ENCODE assay signal across 9 cellular contexts in genomic region chr5:97183930-97184213, GRCh38. TPM values are rescaled to one million over a fixed set of nuclear protein-coding genes. Genes with fewer than 3 reads are reported as not detected.
DNase-seq lines count a peak whose midpoint lies in the region; ATAC-seq, FAIRE-seq and TF ChIP-seq lines count a peak whose summit lies in the region.
"Had no signal": no experiment of that assay in that cellular context is flagged by ENCODE, and none has a peak within 500 bp of the region (broad histone marks: within the 10 kb centered on the region; RNA-seq: fewer than 3 reads in every experiment).

No MANE protein-coding gene starts in this region.

- H3K4me3 ChIP-seq in Peyer's patch (peak overlapping the region; percentile 70 to 81 (median 74)), endothelial cell of umbilical vein (replicated peaks in 1 of 3; ENCODE audit: insufficient read depth in 1 of 3, low read depth in 1 of 3, low read length in 3 of 3) (peak overlapping the region in 2 of 3 experiments; percentile 83 to 97), neutrophil (ENCODE audit: low read depth in 1 of 2, low read length in 1 of 2) (peak overlapping the region; percentile 74 to 91)

- intact Hi-C loops in CD4-positive, alpha-beta T cell (cut with DNase I, micrococcal nuclease): loop anchor here (2.0 to 10.0 kb wide), 7 partner anchors 649 to 1851 kb away; partner anchors contain the start of genes ELL2 (in 2 of the 2), ARSK (in 1 of the 2), CHD1 (in 1 of the 2) and SKIC3 (in 1 of the 2)
- intact Hi-C loops in endothelial cell of umbilical vein (cut with micrococcal nuclease) (loop anchor here (1.0 to 10.0 kb wide), 6 partner anchors 307 to 1851 kb away; partner anchors contain the start of genes ERAP2 and RGMB), head of caudate nucleus (cut with DNase I) (loop anchor here (10.0 kb wide), 1 partner anchor 1591 kb away; the partner anchor contains the start of gene RGMB)

- no peaks in the 10 kb centered on the region for H3K27me3 Mint-ChIP-seq in CD4-positive, alpha-beta T cell

- H2AFZ ChIP-seq in endothelial cell of umbilical vein (ENCODE audit: low read depth, low read length): peak overlapping the region; percentile 39

- no peak for FAIRE-seq in endothelial cell of umbilical vein (lab: Jason Lieb, UNC)

- H3K79me2 ChIP-seq in endothelial cell of umbilical vein (ENCODE audit: control insufficient read depth, insufficient read depth, low read length): peaks cover 23% of the 10 kb centered on the region

- peak overlapping the region; percentile 98 for H3K27ac Mint-ChIP-seq in CD4-positive, alpha-beta T cell

- no peaks in the 10 kb centered on the region for H3K9me3 Mint-ChIP-seq in CD4-positive, alpha-beta T cell

- H3K9ac ChIP-seq in endothelial cell of umbilical vein (replicated peaks; ENCODE audit: extremely low read depth, insufficient read depth, low read length): peak overlapping the region; percentile 85

- H3K4me2 ChIP-seq in endothelial cell of umbilical vein (ENCODE audit: insufficient read depth, low read length): peak overlapping the region; percentile 94

- DNase-seq in CD4-positive, alpha-beta T cell: no peak
- DNase-seq in Peyer's patch (no peak), endothelial cell of umbilical vein (ENCODE audit: low read depth, low spot score) (no peak), KBM-7 (no peak), NAMALWA (ENCODE audit: low spot score) (no peak), NCI-H1092 treated with DMSO at 0.1 percent for 48 hours (lab: John Stamatoyannopoulos, UW) (no peak), head of caudate nucleus (no peak)

- POLR2A ChIA-PET in CD4-positive, alpha-beta T cell (lab: Charles Lee): interaction anchor here (1.0 to 1.9 kb wide), 11 partner anchors 15 to 1746 kb away, joined by 3 to 12 read pairs (median 4); partner anchors contain the start of genes ARSK, CAST, CHD1 and ERAP1
- POLR2A ChIA-PET in endothelial cell of umbilical vein (lab: Charles Lee): interaction anchor here (0.8 kb wide), 1 partner anchor 376 kb away, joined by 3 read pairs; the partner anchor contains the start of gene ERAP1

- H4K20me1 ChIP-seq in endothelial cell of umbilical vein (replicated peaks; ENCODE audit: control insufficient read depth, extremely low read depth, insufficient read depth, low read length): no peaks in the 10 kb centered on the region

- TF ChIP-seq CTCF in CD4-positive, alpha-beta T cell (IDR thresholded peaks at IDR 0.05): no peak
- TF ChIP-seq CTCF in Peyer's patch (IDR thresholded peaks at IDR 0.05) (no peak), endothelial cell of umbilical vein (IDR thresholded peaks at IDR 0.05; ENCODE audit: extremely low read depth in 1 of 2, insufficient read depth in 1 of 2, low read depth in 1 of 2, low read length in 2 of 2) (no peak), neutrophil (IDR thresholded peaks at IDR 0.05) (no peak)

- no peaks in the 10 kb centered on the region for H3K9me1 ChIP-seq in endothelial cell of umbilical vein (replicated peaks; ENCODE audit: control insufficient read depth, extremely low read depth, insufficient read depth, low read length)

- peak overlapping the region; percentile 97 for H3K4me3 Mint-ChIP-seq in CD4-positive, alpha-beta T cell

- peaks cover 0 to 21% (median 5%) of the 10 kb centered on the region in 4 donors for H3K4me1 ChIP-seq in Peyer's patch
- peaks cover 15% of the 10 kb centered on the region for H3K4me1 ChIP-seq in endothelial cell of umbilical vein (ENCODE audit: control insufficient read depth, extremely low read depth, insufficient read depth, low read length)
- H3K4me1 ChIP-seq in neutrophil (ENCODE audit: control insufficient read depth in 1 of 2, insufficient read depth in 1 of 2, low read depth in 1 of 2, low read length in 1 of 2): peaks cover 16 to 21% of the 10 kb centered on the region in 2 experiments

- ATAC-seq in CD4-positive, alpha-beta T cell (ENCODE audit: poor library complexity): no peak

- TF ChIP-seq POLR2A in Peyer's patch (IDR thresholded peaks at IDR 0.05) (no peak), endothelial cell of umbilical vein (IDR thresholded peaks at IDR 0.05; ENCODE audit: low read depth, low read length) (no peak)

- TSS peak; percentile 57 for BruUV-seq in endothelial cell of umbilical vein (replicated peaks; lab: Mats Ljungman, UMichigan)

- H3K36me3 ChIP-seq in Peyer's patch (peaks cover 0 to 2% (median 0%) of the 10 kb centered on the region in 3 donors), endothelial cell of umbilical vein (ENCODE audit: control insufficient read depth in 2 of 2, extremely low read depth in 1 of 2, insufficient read depth in 2 of 2, low read length in 2 of 2) (no peaks in the 10 kb centered on the region), neutrophil (peaks cover 2% of the 10 kb centered on the region)

- peaks cover 40% of the 10 kb centered on the region for H3K36me3 Mint-ChIP-seq in CD4-positive, alpha-beta T cell (ENCODE audit: low read depth)

- no peaks in the 10 kb centered on the region for H3K27me3 ChIP-seq in CD4-positive, alpha-beta T cell (ENCODE audit: control insufficient read depth, insufficient read depth, low read length)
- H3K27me3 ChIP-seq in Peyer's patch (no peaks in the 10 kb centered on the region), endothelial cell of umbilical vein (ENCODE audit: control insufficient read depth in 2 of 2, insufficient read depth in 2 of 2, low read length in 2 of 2) (no peaks in the 10 kb centered on the region), neutrophil (no peaks in the 10 kb centered on the region)

- H3K4me1 Mint-ChIP-seq in CD4-positive, alpha-beta T cell (ENCODE audit: low read depth): peaks cover 39% of the 10 kb centered on the region

- in situ Hi-C loops in KBM-7 (cut with MboI; ENCODE audit: low pct_unique_long_range_greater_than_20kb, low sequenced_read_pairs): no loop called here

- no peaks in the 10 kb centered on the region for H3K9me3 ChIP-seq in CD4-positive, alpha-beta T cell (ENCODE audit: control insufficient read depth, low read length)
- no peaks in the 10 kb centered on the region for H3K9me3 ChIP-seq in Peyer's patch
- no peaks in the 10 kb centered on the region for H3K9me3 ChIP-seq in endothelial cell of umbilical vein (replicated peaks; ENCODE audit: control insufficient read depth, insufficient read depth, low read length)
- H3K9me3 ChIP-seq in neutrophil: no peaks in the 10 kb centered on the region

- dilution Hi-C loops in endothelial cell of umbilical vein (cut with MboI; ENCODE audit: extremely low pct_ligation_motif_present, low sequenced_read_pairs): no loop called here

- peak overlapping the region; percentile 90 for H3K27ac ChIP-seq in CD4-positive, alpha-beta T cell (ENCODE audit: low read depth, low read length)
- H3K27ac ChIP-seq in Peyer's patch (peak overlapping the region; percentile 82 to 95 (median 87)), endothelial cell of umbilical vein (ENCODE audit: insufficient read depth, low read depth, low read length) (peak overlapping the region; percentile 85), neutrophil (peak overlapping the region; percentile 88)

- CTCF ChIA-PET in CD4-positive, alpha-beta T cell (lab: Charles Lee): interaction anchor here (1.7 kb wide), 1 partner anchor 21 kb away, joined by 6 read pairs; no protein-coding TSS in a partner anchor
- CTCF ChIA-PET in endothelial cell of umbilical vein (lab: Charles Lee): interaction anchor here (0.8 to 2.2 kb wide), 2 partner anchors 47 to 654 kb away, joined by 3 to 8 read pairs; no protein-coding TSS in a partner anchor

TF ChIP-seq in endothelial cell of umbilical vein, 7 proteins besides CTCF, POLR2A, EP300 and RAD21:
- TF ChIP-seq JUN (IDR thresholded peaks at IDR 0.05; ENCODE audit: borderline replicate concordance, insufficient read depth, insufficient read length, low read depth) (no peak), FOS (IDR thresholded peaks at IDR 0.05; ENCODE audit: borderline replicate concordance, insufficient read depth, low read length) (no peak), EZH2 (IDR thresholded peaks at IDR 0.05; ENCODE audit: borderline replicate concordance, low read depth, low read length, severe bottlenecking) (no peak), GATA2 (IDR thresholded peaks at IDR 0.05; ENCODE audit: insufficient read depth, insufficient read length, low read depth, low read length) (no peak), POLR2AphosphoS5 (IDR thresholded peaks at IDR 0.05; ENCODE audit: insufficient read depth, low read depth, low read length) (no peak), MYC (IDR thresholded peaks at IDR 0.05; ENCODE audit: low read depth, low read length) (no peak), MAX (IDR thresholded peaks at IDR 0.05; ENCODE audit: insufficient read depth, insufficient read length) (no peak)

RNA-seq across cellular contexts. Expression of gene RIOK2, which starts 0.8 kb away (rescaled TPM):
- total RNA-seq in CD4-positive, alpha-beta T cell: 10 to 100 TPM; 25.1 to 26.0 TPM
- total RNA-seq in Peyer's patch: 10 to 100 TPM; 16.5 to 25.3 (median 19.4) TPM
- 17.5 and 25.4 TPM in 2 replicates for total RNA-seq in endothelial cell of umbilical vein
- polyA plus RNA-seq in endothelial cell of umbilical vein: 2.2 and 3.5 TPM in 2 replicates
- polyA plus RNA-seq in endothelial cell of umbilical vein (2011; cell fraction: cytosol; rRNA removed): 6.9 and 9.0 TPM in 2 replicates
- polyA plus RNA-seq in endothelial cell of umbilical vein (2011; cell fraction: nucleus; rRNA removed): 10.4 and 11.1 TPM in 2 replicates
- 26.6 and 31.5 TPM in 2 replicates for polyA plus RNA-seq in endothelial cell of umbilical vein (2012)
- 8.5 and 8.7 TPM in 2 replicates for polyA minus RNA-seq in endothelial cell of umbilical vein
- polyA minus RNA-seq in endothelial cell of umbilical vein (2011; cell fraction: cytosol; rRNA and poly(A)+ RNA removed): 6.1 TPM
- 29.0 and 29.4 TPM in 2 replicates for polyA minus RNA-seq in endothelial cell of umbilical vein (2011; cell fraction: nucleus; rRNA and poly(A)+ RNA removed)

RNA-seq across cellular contexts. Expression of gene LIX1, which starts 41.5 kb away (rescaled TPM):
- total RNA-seq in CD4-positive, alpha-beta T cell: not detected
- under 1 TPM in 1 of 4 donors, not detected in 3; 0.13 TPM for total RNA-seq in Peyer's patch
- not detected in 2 replicates for total RNA-seq in endothelial cell of umbilical vein
- not detected in 2 replicates for polyA plus RNA-seq in endothelial cell of umbilical vein
- polyA plus RNA-seq in endothelial cell of umbilical vein (2011; cell fraction: cytosol; rRNA removed): not detected in 2 replicates
- not detected in 2 replicates for polyA plus RNA-seq in endothelial cell of umbilical vein (2011; cell fraction: nucleus; rRNA removed)
- not detected in 2 replicates for polyA plus RNA-seq in endothelial cell of umbilical vein (2012)
- not detected in 2 replicates for polyA minus RNA-seq in endothelial cell of umbilical vein
- polyA minus RNA-seq in endothelial cell of umbilical vein (2011; cell fraction: cytosol; rRNA and poly(A)+ RNA removed): not detected
- not detected in 2 replicates for polyA minus RNA-seq in endothelial cell of umbilical vein (2011; cell fraction: nucleus; rRNA and poly(A)+ RNA removed)
- total RNA-seq: lung microvascular endothelial cell had no signal
